Comparison of ENCODE assay signal across 13 cellular contexts in the genomic region with DNA sequence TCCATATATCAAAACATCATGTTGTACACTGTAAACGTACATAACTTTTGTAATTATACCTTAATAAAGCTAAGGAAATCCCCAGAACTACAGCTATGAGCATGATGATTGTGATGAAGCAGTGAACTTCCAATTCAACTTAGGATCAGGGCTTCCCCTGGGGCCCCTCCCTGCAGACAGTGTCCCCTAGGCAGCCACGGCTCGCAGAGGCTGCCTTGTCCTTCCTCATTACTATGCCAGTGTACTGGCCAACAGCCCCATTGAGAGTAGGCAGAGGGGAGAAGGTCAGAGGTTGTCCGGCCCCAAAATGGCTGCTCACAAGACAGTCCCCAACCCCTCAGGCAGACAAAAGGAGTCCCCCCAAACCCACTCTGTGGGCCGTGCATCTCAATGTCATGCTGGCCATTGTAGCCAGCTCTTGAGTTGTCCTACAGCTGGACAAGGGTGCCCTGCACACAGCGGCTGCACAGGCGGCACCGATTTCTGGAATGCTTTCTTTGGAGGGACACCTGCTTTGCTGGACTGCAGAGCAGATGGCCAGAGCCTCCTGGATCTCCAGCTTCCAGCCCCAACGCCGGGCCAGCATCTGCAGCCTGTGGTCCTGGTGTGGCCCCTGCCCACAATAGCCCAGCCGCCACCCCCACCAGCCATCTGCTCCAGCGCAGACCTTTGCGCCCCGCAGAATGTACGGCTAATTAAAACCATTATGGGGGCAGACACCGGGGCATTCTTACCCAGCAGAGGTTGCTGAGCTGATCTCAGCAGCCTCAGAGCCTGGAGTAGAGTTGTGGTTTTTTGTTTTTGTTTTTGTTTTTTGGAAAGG. TPM values are rescaled to one million over a fixed set of nuclear protein-coding genes. Genes with fewer than 3 reads are reported as not detected.
DNase-seq lines count a peak whose midpoint lies in the region; TF ChIP-seq lines count a peak whose summit lies in the region.
"Had no signal": no experiment of that assay in that cellular context is flagged by ENCODE, and none has a peak within 500 bp of the region (broad histone marks: within the 10 kb centered on the region; RNA-seq: fewer than 3 reads in every experiment).

No MANE protein-coding gene starts in this region.

- WGBS in ectodermal cell, 2 experiments: 87 to 91% methylated on average over 16 of the region's 16 CpGs

- peak overlapping the region; percentile 92 for H3K4me2 ChIP-seq in OCI-LY3 (ENCODE audit: low read length)

- H3K9me3 ChIP-seq in OCI-LY3 (ENCODE audit: insufficient read depth, low read length): no peaks in the 10 kb centered on the region
- H3K9me3 ChIP-seq in ectodermal cell (ENCODE audit: control insufficient read depth, low read length): no peaks in the 10 kb centered on the region
- no peaks in the 10 kb centered on the region for H3K9me3 ChIP-seq in neutrophil

- peaks cover 38% of the 10 kb centered on the region for H3K79me2 ChIP-seq in OCI-LY3 (ENCODE audit: low read length)

- H2AFZ ChIP-seq in OCI-LY3 (ENCODE audit: low read depth, low read length): no peak overlapping the region

- H3K27me3 ChIP-seq in OCI-LY3 (ENCODE audit: low read depth, low read length) (no peaks in the 10 kb centered on the region), ectodermal cell (ENCODE audit: control insufficient read depth, insufficient read depth, low read length, poor library complexity, severe bottlenecking) (no peaks in the 10 kb centered on the region), neutrophil (no peaks in the 10 kb centered on the region)

- peaks cover 57% of the 10 kb centered on the region for H3K4me1 ChIP-seq in OCI-LY3 (ENCODE audit: low read length)
- H3K4me1 ChIP-seq in ectodermal cell (ENCODE audit: control insufficient read depth, insufficient read depth, low read length): peaks cover 40% of the 10 kb centered on the region
- H3K4me1 ChIP-seq in neutrophil (ENCODE audit: control insufficient read depth in 1 of 2, insufficient read depth in 1 of 2, low read depth in 1 of 2, low read length in 1 of 2): peaks cover 17% of the 10 kb centered on the region in 2 experiments

- H4K20me1 ChIP-seq in OCI-LY3 (ENCODE audit: insufficient read depth, low read length): no peaks in the 10 kb centered on the region

- no peak overlapping the region for H3K4me3 ChIP-seq in OCI-LY3 (ENCODE audit: low read length)
- no peak overlapping the region for H3K4me3 ChIP-seq in ectodermal cell (ENCODE audit: insufficient read depth, low read depth, low read length)
- no peak overlapping the region for H3K4me3 ChIP-seq in neutrophil (ENCODE audit: low read depth in 1 of 2, low read length in 1 of 2)
- H3K4me3 ChIP-seq: skin epidermis had no signal

- peaks cover 44% of the 10 kb centered on the region for H3K36me3 ChIP-seq in OCI-LY3 (replicated peaks; ENCODE audit: low read depth, low read length)
- peaks cover 5% of the 10 kb centered on the region for H3K36me3 ChIP-seq in ectodermal cell (ENCODE audit: control insufficient read depth, insufficient read depth, low read length)
- peaks cover 86% of the 10 kb centered on the region for H3K36me3 ChIP-seq in neutrophil

- TF ChIP-seq CTCF in OCI-LY3 (IDR thresholded peaks at IDR 0.05; ENCODE audit: low read depth, low read length): no peak
- no peak for TF ChIP-seq CTCF in neutrophil (IDR thresholded peaks at IDR 0.05)

- H3K9ac ChIP-seq in OCI-LY3 (ENCODE audit: low read length): peak overlapping the region; percentile 81; the same call in 1 of the 2 replicates

- H3K27ac ChIP-seq in OCI-LY3 (ENCODE audit: low read length) (peak overlapping the region; percentile 98), ectodermal cell (ENCODE audit: insufficient read depth, low read depth, low read length, poor library complexity, severe bottlenecking) (peak overlapping the region; percentile 51), neutrophil (peak overlapping the region; percentile 76)
- H3K27ac ChIP-seq: HL-60 had no signal

- DNase-seq in NCI-H748 (lab: John Stamatoyannopoulos, UW; ENCODE audit: unreplicated experiment) (peak; percentile 29), NCI-H748 treated with DMSO at 0.1 percent for 48 hours (lab: John Stamatoyannopoulos, UW) (no peak), ureter (ENCODE audit: low spot score) (no peak), NCI-H510A (lab: John Stamatoyannopoulos, UW) (no peak), cerebellar cortex (ENCODE audit: low spot score) (no peak)
- DNase-seq: activated gamma-delta T cell, DND-41, T-helper 9 cell had no signal

RNA-seq across cellular contexts. Expression of gene NIN, which starts 46.1 kb away (rescaled TPM):
- polyA plus RNA-seq in ectodermal cell (2013, experiment 1 of 4): 24.4 TPM
- 25.1 TPM for polyA plus RNA-seq in ectodermal cell (2013, experiment 2 of 4)
- 18.5 TPM for polyA plus RNA-seq in ectodermal cell (2013, experiment 3 of 4)
- 23.5 TPM for polyA plus RNA-seq in ectodermal cell (2013, experiment 4 of 4)
- total RNA-seq in ureter: 39.5 TPM
